ENCODE assay signal across 29 cellular contexts in the genomic region with DNA sequence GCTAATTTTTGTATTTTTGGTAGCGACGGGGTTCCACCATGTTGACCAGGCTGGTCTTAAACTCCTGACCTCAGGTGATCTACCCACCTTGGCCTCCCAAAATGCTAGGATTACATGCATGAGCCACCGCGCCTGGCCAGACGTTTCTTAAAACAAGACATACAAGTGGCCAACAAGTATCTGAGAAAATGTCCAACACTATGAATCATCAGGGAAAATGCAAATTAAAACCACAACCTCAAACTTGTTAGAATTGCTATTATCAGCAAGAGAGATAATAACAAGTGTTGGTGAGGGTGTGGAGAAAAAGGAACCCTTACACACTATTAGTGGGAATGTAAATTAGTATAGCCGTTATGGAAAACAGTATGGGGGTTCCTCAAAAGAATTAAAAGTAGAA.
"Had no signal": no experiment of that assay in that cellular context is flagged by ENCODE, and none has a peak within 500 bp of the region (broad histone marks: within the 10 kb centered on the region; RNA-seq: fewer than 3 reads in every experiment).

No MANE protein-coding gene starts in this region.

- H3K4me1 ChIP-seq: foreskin keratinocyte, gastroesophageal sphincter, heart left ventricle, psoas muscle, upper lobe of left lung had no signal

- H3K4me3 ChIP-seq: dorsolateral prefrontal cortex, gastroesophageal sphincter, heart left ventricle, hepatocyte, lung, ovary, psoas muscle, right lobe of liver, smooth muscle cell, thyroid gland, upper lobe of left lung had no signal

- H3K79me2 ChIP-seq: hepatocyte had no signal

- ATAC-seq: esophagus mucosa; foreskin keratinocyte; gastroesophageal sphincter; heart left ventricle; natural killer cell; psoas muscle; stimulated activated naive CD8-positive, alpha-beta T cell treated with anti-CD3 and anti-CD28 coated beads, Interleukin-15, amount 100 ng/mL, for 72 hours had no signal

- H3K27me3 ChIP-seq: dorsolateral prefrontal cortex, foreskin keratinocyte, gastroesophageal sphincter, heart left ventricle, hepatocyte, ovary, right lobe of liver, thyroid gland, upper lobe of left lung had no signal

- DNase-seq: cerebellar nuclear complex; dorsolateral prefrontal cortex; effector CD4-positive, alpha-beta T cell; foreskin keratinocyte; heart left ventricle; kidney glomerular epithelial cell; natural killer cell; occipital lobe; ovary; posterior cingulate gyrus; psoas muscle; retina; right lobe of liver; stimulated activated CD4-positive, alpha-beta T cell treated with anti-CD3 and anti-CD28 coated beads, Interleukin-12 subunit alpha, Interleukin-12 subunit beta, amount 100 ng/mL, for 4 hours; stimulated activated CD4-positive, alpha-beta T cell treated with anti-CD3 and anti-CD28 coated beads, Interleukin-1b, Interleukin-23, amount 100 ng/mL, for 48 hours; stimulated activated CD4-positive, alpha-beta T cell treated with anti-CD3 and anti-CD28 coated beads, Interleukin-4, amount 100 ng/mL, for 1 hour; stimulated activated CD8-positive, alpha-beta memory T cell treated with anti-CD3 and anti-CD28 coated beads, Interleukin-4, amount 100 ng/mL, for 48 hours; stimulated activated naive CD4-positive, alpha-beta T cell; stimulated activated naive CD8-positive, alpha-beta T cell treated with anti-CD3 and anti-CD28 coated beads, Interleukin-15, amount 100 ng/mL, for 72 hours; thyroid gland; upper lobe of left lung had no signal

- H3K36me3 ChIP-seq: gastroesophageal sphincter, heart left ventricle, ovary, right lobe of liver, thyroid gland, upper lobe of left lung had no signal

- H3K27ac ChIP-seq: dorsolateral prefrontal cortex, epithelial cell of prostate, foreskin keratinocyte, gastroesophageal sphincter, heart left ventricle, hepatocyte, ovary, psoas muscle, thyroid gland, upper lobe of left lung had no signal

- H2AFZ ChIP-seq: hepatocyte had no signal

- H3K9me3 ChIP-seq: ovary, right lobe of liver, thyroid gland, upper lobe of left lung had no signal

- H3K4me2 ChIP-seq: hepatocyte, smooth muscle cell had no signal

- FAIRE-seq: islet of Langerhans, urothelium cell line had no signal
